Comparison of ENCODE assay signal across 1 cellular context in the genomic region with DNA sequence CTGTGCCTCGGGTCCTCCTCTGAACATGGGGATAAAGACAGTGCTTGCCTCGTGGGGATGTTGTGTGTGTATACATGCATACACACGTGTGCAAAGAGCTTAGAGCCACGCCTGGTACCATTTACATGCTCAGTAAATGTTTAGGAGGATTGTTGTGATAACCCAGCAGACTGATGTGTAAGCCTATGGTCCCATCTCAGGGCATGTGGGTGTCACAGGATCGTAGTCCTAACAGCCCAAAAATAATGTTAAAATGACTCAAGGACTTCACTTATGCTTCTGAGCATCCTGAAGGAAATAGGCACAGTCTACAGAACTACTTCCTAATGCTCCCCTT.
TF ChIP-seq lines count a peak whose summit lies in the region.

No MANE protein-coding gene starts in this region.

TF ChIP-seq in IMR-90, 13 proteins besides CTCF, POLR2A, EP300 and RAD21:
- TF ChIP-seq MAFK (IDR thresholded peaks at IDR 0.05; ENCODE audit: low read depth, low read length) (no peak), MAZ (IDR thresholded peaks at IDR 0.05; ENCODE audit: borderline replicate concordance, low read depth, low read length) (no peak), ELK1 (IDR thresholded peaks at IDR 0.05; ENCODE audit: borderline replicate concordance, low read depth, low read length) (no peak), CEBPB (IDR thresholded peaks at IDR 0.05; ENCODE audit: low read depth, low read length) (no peak), NFE2L2 (IDR thresholded peaks at IDR 0.05; ENCODE audit: low read depth, low read length) (no peak), USF2 (IDR thresholded peaks at IDR 0.05; ENCODE audit: low read depth, low read length) (no peak), MXI1 (IDR thresholded peaks at IDR 0.05; ENCODE audit: borderline replicate concordance, low read depth, low read length) (no peak), RFX5 (IDR thresholded peaks at IDR 0.05; ENCODE audit: low read depth, low read length) (no peak), SMC3 (IDR thresholded peaks at IDR 0.05; ENCODE audit: low read depth, low read length) (no peak), RCOR1 (IDR thresholded peaks at IDR 0.05; ENCODE audit: insufficient replicate concordance, low read length) (no peak), BHLHE40 (IDR thresholded peaks at IDR 0.05; ENCODE audit: low read depth, low read length) (no peak), FOS (IDR thresholded peaks at IDR 0.05; ENCODE audit: low read depth, low read length) (no peak), CHD1 (IDR thresholded peaks at IDR 0.05; ENCODE audit: low read depth, low read length) (no peak)
